In genomic region chr15:70380484-70380883, GRCh38 we compare ENCODE assay signal across 24 cellular contexts.
"Had no signal": no experiment of that assay in that cellular context is flagged by ENCODE, and none has a peak within 500 bp of the region (broad histone marks: within the 10 kb centered on the region; RNA-seq: fewer than 3 reads in every experiment).

No MANE protein-coding gene starts in this region.

- H3K4me3 Mint-ChIP-seq: activated CD4-positive, alpha-beta memory T cell treated with anti-CD3 and anti-CD28 coated beads, Interleukin-2, amount 10 ng/mL, durations not matched to agents 7 days and 5 days; activated CD4-positive, alpha-beta T cell treated with anti-CD3 and anti-CD28 coated beads, Interleukin-2, amount 10 ng/mL, durations not matched to agents 7 days and 5 days; activated naive CD4-positive, alpha-beta T cell treated with anti-CD3 and anti-CD28 coated beads, Interleukin-2, amount 10 ng/mL, durations not matched to agents 7 days and 5 days; activated naive CD8-positive, alpha-beta T cell treated with anti-CD3 and anti-CD28 coated beads, Interleukin-2, amount 10 ng/mL, durations not matched to agents 7 days and 5 days; activated T-cell treated with anti-CD3 and anti-CD28 coated beads, Interleukin-2, amount 50 U/mL, for 24 hours; effector memory CD8-positive, alpha-beta T cell; natural killer cell; stimulated activated memory B cell treated with anti-CD40 and anti-IgM and Interleukin-4, amounts not matched to agents 10 μg/mL and 1 μg/mL and 100 μg/mL, for 72 hours; stimulated activated naive CD8-positive, alpha-beta T cell treated with anti-CD3 and anti-CD28 coated beads, Interleukin-15, amount 100 ng/mL, for 72 hours; type B pancreatic cell; WTC11 had no signal

- H3K36me3 ChIP-seq: brain microvascular endothelial cell, right lobe of liver had no signal

- H3K9me3 ChIP-seq: right lobe of liver had no signal

- H3K9me3 Mint-ChIP-seq: activated CD4-positive, alpha-beta memory T cell treated with anti-CD3 and anti-CD28 coated beads, Interleukin-2, amount 10 ng/mL, durations not matched to agents 7 days and 5 days; activated CD4-positive, alpha-beta T cell treated with anti-CD3 and anti-CD28 coated beads, Interleukin-2, amount 10 ng/mL, durations not matched to agents 7 days and 5 days; activated naive CD8-positive, alpha-beta T cell treated with anti-CD3 and anti-CD28 coated beads, Interleukin-2, amount 10 ng/mL, durations not matched to agents 7 days and 5 days; activated T-cell treated with anti-CD3 and anti-CD28 coated beads, Interleukin-2, amount 50 U/mL, for 24 hours; effector memory CD8-positive, alpha-beta T cell; natural killer cell; type B pancreatic cell had no signal

- H3K4me3 ChIP-seq: right lobe of liver had no signal

- H3K36me3 Mint-ChIP-seq: activated naive CD4-positive, alpha-beta T cell treated with anti-CD3 and anti-CD28 coated beads, Interleukin-2, amount 10 ng/mL, durations not matched to agents 7 days and 5 days; activated naive CD8-positive, alpha-beta T cell treated with anti-CD3 and anti-CD28 coated beads, Interleukin-2, amount 10 ng/mL, durations not matched to agents 7 days and 5 days; natural killer cell; stimulated activated memory B cell treated with anti-CD40 and anti-IgM and Interleukin-4, amounts not matched to agents 10 μg/mL and 1 μg/mL and 100 μg/mL, for 72 hours; type B pancreatic cell; WTC11 had no signal

- ATAC-seq: effector memory CD8-positive, alpha-beta T cell; left colon; natural killer cell; right lobe of liver; stimulated activated naive CD8-positive, alpha-beta T cell treated with anti-CD3 and anti-CD28 coated beads, Interleukin-15, amount 100 ng/mL, for 72 hours; WTC11 had no signal

- H3K27ac ChIP-seq: brain microvascular endothelial cell, right lobe of liver had no signal

- H3K27ac Mint-ChIP-seq: activated CD4-positive, alpha-beta memory T cell treated with anti-CD3 and anti-CD28 coated beads, Interleukin-2, amount 10 ng/mL, durations not matched to agents 7 days and 5 days; activated CD4-positive, alpha-beta T cell treated with anti-CD3 and anti-CD28 coated beads, Interleukin-2, amount 10 ng/mL, durations not matched to agents 7 days and 5 days; activated naive CD4-positive, alpha-beta T cell treated with anti-CD3 and anti-CD28 coated beads, Interleukin-2, amount 10 ng/mL, durations not matched to agents 7 days and 5 days; activated naive CD8-positive, alpha-beta T cell treated with anti-CD3 and anti-CD28 coated beads, Interleukin-2, amount 10 ng/mL, durations not matched to agents 7 days and 5 days; activated T-cell treated with anti-CD3 and anti-CD28 coated beads, Interleukin-2, amount 50 U/mL, for 24 hours; effector memory CD8-positive, alpha-beta T cell; natural killer cell; stimulated activated memory B cell treated with anti-CD40 and anti-IgM and Interleukin-4, amounts not matched to agents 10 μg/mL and 1 μg/mL and 100 μg/mL, for 72 hours; stimulated activated naive CD8-positive, alpha-beta T cell treated with anti-CD3 and anti-CD28 coated beads, Interleukin-15, amount 100 ng/mL, for 72 hours; type B pancreatic cell; WTC11 had no signal

- H3K27me3 ChIP-seq: right lobe of liver had no signal

- DNase-seq: activated CD4-positive, alpha-beta memory T cell treated with anti-CD3 and anti-CD28 coated beads, Interleukin-2, amount 10 ng/mL, durations not matched to agents 7 days and 5 days; activated CD4-positive, alpha-beta T cell treated with anti-CD3 and anti-CD28 coated beads for 1 hour; activated CD4-positive, alpha-beta T cell treated with anti-CD3 and anti-CD28 coated beads, Interleukin-2, amount 10 ng/mL, durations not matched to agents 7 days and 5 days; activated gamma-delta T cell; activated naive CD4-positive, alpha-beta T cell treated with anti-CD3 and anti-CD28 coated beads, Interleukin-2, amount 10 ng/mL, durations not matched to agents 7 days and 5 days; activated naive CD8-positive, alpha-beta T cell treated with anti-CD3 and anti-CD28 coated beads, Interleukin-2, amount 10 ng/mL, durations not matched to agents 7 days and 5 days; activated T-cell treated with anti-CD3 and anti-CD28 coated beads, Interleukin-2, amount 50 U/mL, for 24 hours; brain microvascular endothelial cell; cortex of kidney; effector memory CD8-positive, alpha-beta T cell; foreskin fibroblast; hippocampal formation; kidney; left colon; natural killer cell; right lobe of liver; small intestine; stimulated activated CD4-positive, alpha-beta T cell treated with anti-CD3 and anti-CD28 coated beads, Interleukin-4, amount 100 ng/mL, for 4 hours; stimulated activated CD8-positive, alpha-beta memory T cell treated with anti-CD3 and anti-CD28 coated beads, Interleukin-4, amount 100 ng/mL, for 48 hours; stimulated activated naive CD8-positive, alpha-beta T cell treated with anti-CD3 and anti-CD28 coated beads, Interleukin-15, amount 100 ng/mL, for 72 hours; substantia nigra had no signal

- H3K4me1 Mint-ChIP-seq: activated CD4-positive, alpha-beta memory T cell treated with anti-CD3 and anti-CD28 coated beads, Interleukin-2, amount 10 ng/mL, durations not matched to agents 7 days and 5 days; activated CD4-positive, alpha-beta T cell treated with anti-CD3 and anti-CD28 coated beads, Interleukin-2, amount 10 ng/mL, durations not matched to agents 7 days and 5 days; activated naive CD4-positive, alpha-beta T cell treated with anti-CD3 and anti-CD28 coated beads, Interleukin-2, amount 10 ng/mL, durations not matched to agents 7 days and 5 days had no signal
